ENCODE assay signal across 14 cellular contexts in the genomic region with DNA sequence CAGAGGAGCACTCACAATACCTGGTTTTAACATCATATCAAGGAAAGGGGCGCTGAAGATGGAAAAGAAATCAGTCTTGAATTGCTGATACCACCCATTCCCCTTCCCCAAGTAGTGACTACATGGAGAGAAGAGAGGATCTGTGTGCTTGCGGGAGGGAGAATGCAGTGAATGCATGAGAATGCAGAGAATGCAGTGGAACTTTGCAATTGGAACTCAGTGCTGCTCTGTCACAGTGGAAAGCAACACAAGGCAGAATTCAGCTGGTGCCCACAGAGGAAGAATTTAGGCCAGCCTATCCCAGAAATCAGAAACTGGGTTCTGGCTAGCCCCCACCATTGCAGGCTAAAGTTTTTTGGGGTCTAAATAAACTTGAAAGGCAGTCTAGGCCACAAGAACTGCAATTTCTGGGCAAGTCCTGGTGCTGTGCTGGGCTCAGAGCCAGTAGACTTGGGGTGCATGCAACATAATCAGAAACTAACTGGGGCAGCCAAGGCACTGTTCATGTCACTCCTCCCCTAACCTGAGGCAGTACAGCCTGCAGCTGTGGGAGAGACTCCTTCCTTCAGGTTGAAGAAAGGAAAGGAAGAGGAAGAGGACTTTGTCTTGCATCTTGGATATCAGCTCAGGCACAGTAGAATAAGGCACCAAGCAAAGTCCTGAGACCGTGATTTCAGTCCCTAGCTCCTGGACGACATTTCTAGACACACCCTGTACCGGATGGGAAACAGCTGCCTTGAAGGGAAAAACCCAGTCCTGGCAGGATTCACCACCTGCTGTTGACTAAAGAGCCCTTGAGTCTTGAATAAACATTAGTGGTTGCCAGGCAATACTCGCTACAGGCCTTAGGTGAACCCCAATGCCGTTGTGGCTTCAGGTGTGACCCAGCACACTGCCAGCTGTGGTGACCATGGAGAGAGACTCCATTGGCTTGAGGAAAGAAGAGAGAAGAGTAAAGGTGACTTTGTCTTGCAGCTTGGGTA.
DNase-seq lines count a peak whose midpoint lies in the region; ATAC-seq and TF ChIP-seq lines count a peak whose summit lies in the region.
"Had no signal": no experiment of that assay in that cellular context is flagged by ENCODE, and none has a peak within 500 bp of the region (broad histone marks: within the 10 kb centered on the region; RNA-seq: fewer than 3 reads in every experiment).

No MANE protein-coding gene starts in this region.

- DNase-seq in NCI-H1436 (lab: John Stamatoyannopoulos, UW), result peak; percentile 66
- no peak for DNase-seq in NCI-H1436 treated with DMSO at 0.1 percent for 48 hours (lab: John Stamatoyannopoulos, UW)
- DNase-seq in NCI-H345 (lab: John Stamatoyannopoulos, UW), result peak; percentile 87
- peak; percentile 71 for DNase-seq in colonic mucosa
- peak in 1 of 2 donors; percentile 62 for DNase-seq in suprapubic skin (ENCODE audit: low spot score in 2 of 2)
- no peak for DNase-seq in T-helper 1 cell
- DNase-seq in MV-4-11 (lab: John Stamatoyannopoulos, UW), result no peak
- DNase-seq: adrenal gland; endodermal cell; GOT3; NCI-H1694 treated with DMSO at 0.1 percent for 48 hours; stimulated activated naive CD8-positive, alpha-beta T cell treated with anti-CD3 and anti-CD28 coated beads, Interleukin-15, amount 100 ng/mL, for 72 hours had no signal

- H3K4me3 ChIP-seq in colonic mucosa (no peak overlapping the region), suprapubic skin (no peak overlapping the region)
- H3K4me3 ChIP-seq: adrenal gland, neural progenitor cell had no signal

- TF ChIP-seq CTCF in colonic mucosa (IDR thresholded peaks at IDR 0.05) (no peak), suprapubic skin (IDR thresholded peaks at IDR 0.05) (no peak)

- WGBS in suprapubic skin, result 39% methylated on average over 7 of the region's 7 CpGs

- H3K9me3 ChIP-seq in colonic mucosa (no peaks in the 10 kb centered on the region), suprapubic skin (no peaks in the 10 kb centered on the region)
- H3K9me3 ChIP-seq: adrenal gland had no signal

- H3K4me1 ChIP-seq in colonic mucosa (no peaks in the 10 kb centered on the region), suprapubic skin (peaks cover 18% of the 10 kb centered on the region)
- H3K4me1 ChIP-seq: adrenal gland, neural progenitor cell had no signal

- H3K27me3 ChIP-seq in colonic mucosa (no peaks in the 10 kb centered on the region), suprapubic skin (no peaks in the 10 kb centered on the region)
- H3K27me3 ChIP-seq: adrenal gland, neural progenitor cell had no signal

- H3K9ac ChIP-seq in colonic mucosa (ENCODE audit: low read depth in 2 of 2, low read length in 2 of 2), result no peak overlapping the region
- H3K9ac ChIP-seq: neural progenitor cell had no signal

- intact Hi-C loops in colonic mucosa (cut with DNase I), result no loop called here

- no peak for ATAC-seq in GM21717 (IDR thresholded peaks at IDR 0.05; ENCODE audit: unreplicated experiment)
- ATAC-seq: stimulated activated naive CD8-positive, alpha-beta T cell treated with anti-CD3 and anti-CD28 coated beads, Interleukin-15, amount 100 ng/mL, for 72 hours had no signal

- TF ChIP-seq EP300 in suprapubic skin (IDR thresholded peaks at IDR 0.05), result no peak

- H3K36me3 ChIP-seq in colonic mucosa, result no peaks in the 10 kb centered on the region
- H3K36me3 ChIP-seq in suprapubic skin, result no peaks in the 10 kb centered on the region
- H3K36me3 ChIP-seq: adrenal gland, neural progenitor cell had no signal

- no peak for TF ChIP-seq POLR2A in suprapubic skin (IDR thresholded peaks at IDR 0.05)

- H3K27ac ChIP-seq in colonic mucosa (no peak overlapping the region), suprapubic skin (peak overlapping the region; percentile 32)
- H3K27ac ChIP-seq: adrenal gland, neural progenitor cell had no signal

Comparison
In these comparisons a context has a peak if more than half of its experiments do, and no peak if none do; other contexts are left out.
1. DNase-seq: peak in NCI-H1436 (single experiment), NCI-H345 (single experiment) and colonic mucosa (single experiment); none in NCI-H1436 treated with DMSO at 0.1 percent for 48 hours (single experiment), T-helper 1 cell (0 of 5) and MV-4-11 (single experiment).